In the genomic region with DNA sequence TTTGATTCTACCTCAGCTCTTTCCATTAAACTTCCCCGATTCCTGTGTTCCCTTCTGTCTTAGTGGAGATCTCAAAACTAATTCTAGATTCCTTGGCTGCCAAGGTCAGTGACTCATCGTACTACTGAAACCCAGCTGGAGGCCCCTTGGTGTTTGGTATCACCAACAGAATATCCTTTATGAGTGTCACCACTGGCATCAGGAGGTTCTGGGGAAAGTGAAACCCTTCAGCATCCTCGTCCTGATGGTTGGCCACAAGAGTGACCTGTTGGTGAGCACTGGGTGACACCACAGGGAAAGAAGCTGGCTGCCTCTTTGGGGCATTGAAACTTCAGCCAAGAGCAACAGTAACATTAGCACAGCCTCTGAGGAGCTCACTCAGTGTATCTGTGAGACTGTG, we compare ENCODE assay signal across 1 cellular context.
A peak's percentile ranks its signal among the peaks of the same experiment; 100 is the strongest.
TF ChIP-seq lines count a peak whose summit lies in the region.

No MANE protein-coding gene starts in this region.

TF ChIP-seq in HEK293, 187 proteins besides CTCF, POLR2A, EP300 and RAD21 (continued from another document):
- TF ChIP-seq, protein P1, sequence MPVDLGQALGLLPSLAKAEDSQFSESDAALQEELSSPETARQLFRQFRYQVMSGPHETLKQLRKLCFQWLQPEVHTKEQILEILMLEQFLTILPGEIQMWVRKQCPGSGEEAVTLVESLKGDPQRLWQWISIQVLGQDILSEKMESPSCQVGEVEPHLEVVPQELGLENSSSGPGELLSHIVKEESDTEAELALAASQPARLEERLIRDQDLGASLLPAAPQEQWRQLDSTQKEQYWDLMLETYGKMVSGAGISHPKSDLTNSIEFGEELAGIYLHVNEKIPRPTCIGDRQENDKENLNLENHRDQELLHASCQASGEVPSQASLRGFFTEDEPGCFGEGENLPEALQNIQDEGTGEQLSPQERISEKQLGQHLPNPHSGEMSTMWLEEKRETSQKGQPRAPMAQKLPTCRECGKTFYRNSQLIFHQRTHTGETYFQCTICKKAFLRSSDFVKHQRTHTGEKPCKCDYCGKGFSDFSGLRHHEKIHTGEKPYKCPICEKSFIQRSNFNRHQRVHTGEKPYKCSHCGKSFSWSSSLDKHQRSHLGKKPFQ (tag by site-specific recombination; IDR thresholded peaks at IDR 0.05) = no peak
- TF ChIP-seq ZIC2 (tag by site-specific recombination; IDR thresholded peaks at IDR 0.05) = peak; percentile 34
- TF ChIP-seq, protein P2, sequence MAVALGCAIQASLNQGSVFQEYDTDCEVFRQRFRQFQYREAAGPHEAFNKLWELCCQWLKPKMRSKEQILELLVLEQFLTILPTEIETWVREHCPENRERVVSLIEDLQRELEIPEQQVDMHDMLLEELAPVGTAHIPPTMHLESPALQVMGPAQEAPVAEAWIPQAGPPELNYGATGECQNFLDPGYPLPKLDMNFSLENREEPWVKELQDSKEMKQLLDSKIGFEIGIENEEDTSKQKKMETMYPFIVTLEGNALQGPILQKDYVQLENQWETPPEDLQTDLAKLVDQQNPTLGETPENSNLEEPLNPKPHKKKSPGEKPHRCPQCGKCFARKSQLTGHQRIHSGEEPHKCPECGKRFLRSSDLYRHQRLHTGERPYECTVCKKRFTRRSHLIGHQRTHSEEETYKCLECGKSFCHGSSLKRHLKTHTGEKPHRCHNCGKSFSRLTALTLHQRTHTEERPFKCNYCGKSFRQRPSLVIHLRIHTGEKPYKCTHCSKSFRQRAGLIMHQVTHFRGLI (tag by site-specific recombination; IDR thresholded peaks at IDR 0.05) = peak; percentile 62; the same call in 1 of the 2 replicates
